ENCODE assay signal across 20 cellular contexts in the genomic region with DNA sequence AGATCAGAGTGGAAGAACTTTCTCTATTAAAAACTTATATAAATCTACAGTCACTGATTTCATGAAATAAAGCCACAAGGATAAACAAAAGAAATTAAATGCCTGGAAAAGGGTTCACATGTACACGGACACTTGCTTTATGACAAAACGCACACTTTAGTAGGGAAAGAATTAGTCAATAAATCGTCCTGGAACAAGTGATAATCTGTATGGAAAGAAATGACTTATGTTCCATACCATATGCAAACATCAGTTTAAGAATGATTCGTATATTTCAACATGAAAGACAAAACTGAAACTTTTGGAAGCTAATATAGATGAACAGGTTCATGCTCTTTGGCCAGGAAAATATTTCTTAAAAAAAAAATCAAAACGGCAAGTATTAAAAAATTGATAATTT. TPM values are rescaled to one million over a fixed set of nuclear protein-coding genes. Genes with fewer than 3 reads are reported as not detected.
DNase-seq lines count a peak whose midpoint lies in the region; ATAC-seq and TF ChIP-seq lines count a peak whose summit lies in the region.
"Had no signal": no experiment of that assay in that cellular context is flagged by ENCODE, and none has a peak within 500 bp of the region (broad histone marks: within the 10 kb centered on the region; RNA-seq: fewer than 3 reads in every experiment).

No MANE protein-coding gene starts in this region.

- ATAC-seq in stimulated activated naive CD8-positive, alpha-beta T cell treated with anti-CD3 and anti-CD28 coated beads, Interleukin-15, Interleukin-2, amounts not matched to agents 100 U/mL and 50 U/mL, for 24 hours, result peak; percentile 72
- ATAC-seq in stimulated activated naive CD8-positive, alpha-beta T cell treated with anti-CD3 and anti-CD28 coated beads, Interleukin-15, amount 100 ng/mL, for 72 hours, result no peak
- ATAC-seq in SK-N-SH treated with all-trans-retinoic acid at 6 μM for 48 hours, result no peak

- H3K4me1 Mint-ChIP-seq in stimulated activated naive CD8-positive, alpha-beta T cell treated with anti-CD3 and anti-CD28 coated beads, Interleukin-15, amount 100 ng/mL, for 72 hours, result peaks cover 63% of the 10 kb centered on the region
- peaks cover 23% of the 10 kb centered on the region for H3K4me1 Mint-ChIP-seq in activated T-helper 2 cell treated with anti-CD3 and anti-CD28 coated beads, Interferon-gamma antibody, Interleukin-2, Interleukin-4, amounts not matched to agents 10 μg/mL and 5 μg/mL and 100 μg/mL, durations not matched to agents 14 hours and 24 hours and 36 hours (ENCODE audit: low read depth)
- H3K4me1 Mint-ChIP-seq in glutamatergic neuron (ENCODE audit: low read depth, unreplicated experiment), result peaks cover 33% of the 10 kb centered on the region
- peaks cover 74% of the 10 kb centered on the region for H3K4me1 Mint-ChIP-seq in stimulated activated naive CD8-positive, alpha-beta T cell treated with anti-CD3 and anti-CD28 coated beads, Interleukin-15, Interleukin-2, amounts not matched to agents 100 ng/mL and 50 ng/mL, for 24 hours (ENCODE audit: low read depth)

- H3K27me3 Mint-ChIP-seq in stimulated activated naive CD8-positive, alpha-beta T cell treated with anti-CD3 and anti-CD28 coated beads, Interleukin-15, amount 100 ng/mL, for 72 hours, result no peaks in the 10 kb centered on the region
- no peaks in the 10 kb centered on the region for H3K27me3 Mint-ChIP-seq in activated T-helper 2 cell treated with anti-CD3 and anti-CD28 coated beads, Interferon-gamma antibody, Interleukin-2, Interleukin-4, amounts not matched to agents 10 μg/mL and 5 μg/mL and 100 μg/mL, durations not matched to agents 14 hours and 24 hours and 36 hours (ENCODE audit: low read depth)
- no peaks in the 10 kb centered on the region for H3K27me3 Mint-ChIP-seq in glutamatergic neuron (ENCODE audit: unreplicated experiment)
- no peaks in the 10 kb centered on the region for H3K27me3 Mint-ChIP-seq in stimulated activated naive CD8-positive, alpha-beta T cell treated with anti-CD3 and anti-CD28 coated beads, Interleukin-15, Interleukin-2, amounts not matched to agents 100 ng/mL and 50 ng/mL, for 24 hours
- H3K27me3 Mint-ChIP-seq: CD4-positive, alpha-beta memory T cell; central memory CD8-positive, alpha-beta T cell had no signal

- no peak overlapping the region for H3K4me3 Mint-ChIP-seq in stimulated activated naive CD8-positive, alpha-beta T cell treated with anti-CD3 and anti-CD28 coated beads, Interleukin-15, amount 100 ng/mL, for 72 hours
- no peak overlapping the region for H3K4me3 Mint-ChIP-seq in activated T-helper 2 cell treated with anti-CD3 and anti-CD28 coated beads, Interferon-gamma antibody, Interleukin-2, Interleukin-4, amounts not matched to agents 10 μg/mL and 5 μg/mL and 100 μg/mL, durations not matched to agents 14 hours and 24 hours and 36 hours (ENCODE audit: low read depth)
- no peak overlapping the region for H3K4me3 Mint-ChIP-seq in glutamatergic neuron (ENCODE audit: unreplicated experiment)
- peak overlapping the region; percentile 10 for H3K4me3 Mint-ChIP-seq in stimulated activated naive CD8-positive, alpha-beta T cell treated with anti-CD3 and anti-CD28 coated beads, Interleukin-15, Interleukin-2, amounts not matched to agents 100 ng/mL and 50 ng/mL, for 24 hours
- H3K4me3 Mint-ChIP-seq: CD4-positive, alpha-beta memory T cell; central memory CD8-positive, alpha-beta T cell had no signal

- no peak overlapping the region for H3K27ac Mint-ChIP-seq in stimulated activated naive CD8-positive, alpha-beta T cell treated with anti-CD3 and anti-CD28 coated beads, Interleukin-15, amount 100 ng/mL, for 72 hours
- peak overlapping the region; percentile 69 for H3K27ac Mint-ChIP-seq in activated T-helper 2 cell treated with anti-CD3 and anti-CD28 coated beads, Interferon-gamma antibody, Interleukin-2, Interleukin-4, amounts not matched to agents 10 μg/mL and 5 μg/mL and 100 μg/mL, durations not matched to agents 14 hours and 24 hours and 36 hours
- peak overlapping the region; percentile 78 for H3K27ac Mint-ChIP-seq in glutamatergic neuron (ENCODE audit: unreplicated experiment)
- H3K27ac Mint-ChIP-seq in stimulated activated naive CD8-positive, alpha-beta T cell treated with anti-CD3 and anti-CD28 coated beads, Interleukin-15, Interleukin-2, amounts not matched to agents 100 ng/mL and 50 ng/mL, for 24 hours, result peak overlapping the region; percentile 94
- H3K27ac Mint-ChIP-seq: CD4-positive, alpha-beta memory T cell had no signal

- H3K9me3 Mint-ChIP-seq in stimulated activated naive CD8-positive, alpha-beta T cell treated with anti-CD3 and anti-CD28 coated beads, Interleukin-15, amount 100 ng/mL, for 72 hours, result no peaks in the 10 kb centered on the region
- H3K9me3 Mint-ChIP-seq in activated T-helper 2 cell treated with anti-CD3 and anti-CD28 coated beads, Interferon-gamma antibody, Interleukin-2, Interleukin-4, amounts not matched to agents 10 μg/mL and 5 μg/mL and 100 μg/mL, durations not matched to agents 14 hours and 24 hours and 36 hours, result no peaks in the 10 kb centered on the region
- peaks cover 5% of the 10 kb centered on the region for H3K9me3 Mint-ChIP-seq in glutamatergic neuron (ENCODE audit: unreplicated experiment)
- peaks cover 13% of the 10 kb centered on the region for H3K9me3 Mint-ChIP-seq in stimulated activated naive CD8-positive, alpha-beta T cell treated with anti-CD3 and anti-CD28 coated beads, Interleukin-15, Interleukin-2, amounts not matched to agents 100 ng/mL and 50 ng/mL, for 24 hours
- H3K9me3 Mint-ChIP-seq: CD4-positive, alpha-beta memory T cell; central memory CD8-positive, alpha-beta T cell had no signal

- peaks cover 44% of the 10 kb centered on the region for H3K36me3 Mint-ChIP-seq in activated T-helper 2 cell treated with anti-CD3 and anti-CD28 coated beads, Interferon-gamma antibody, Interleukin-2, Interleukin-4, amounts not matched to agents 10 μg/mL and 5 μg/mL and 100 μg/mL, durations not matched to agents 14 hours and 24 hours and 36 hours (ENCODE audit: low read depth)
- H3K36me3 Mint-ChIP-seq in glutamatergic neuron (ENCODE audit: unreplicated experiment), result peaks cover 7% of the 10 kb centered on the region
- peaks cover 60% of the 10 kb centered on the region for H3K36me3 Mint-ChIP-seq in stimulated activated naive CD8-positive, alpha-beta T cell treated with anti-CD3 and anti-CD28 coated beads, Interleukin-15, Interleukin-2, amounts not matched to agents 100 ng/mL and 50 ng/mL, for 24 hours (ENCODE audit: low read depth)

- TF ChIP-seq CTCF in glutamatergic neuron (IDR thresholded peaks at IDR 0.05; ENCODE audit: partially characterized antibody, unreplicated experiment), result no peak

- no peak for DNase-seq in stimulated activated naive CD8-positive, alpha-beta T cell treated with anti-CD3 and anti-CD28 coated beads, Interleukin-15, Interleukin-2, amounts not matched to agents 100 U/mL and 50 U/mL, for 24 hours
- no peak for DNase-seq in stimulated activated naive CD8-positive, alpha-beta T cell treated with anti-CD3 and anti-CD28 coated beads, Interleukin-15, amount 100 ng/mL, for 72 hours
- DNase-seq in activated T-helper 2 cell treated with anti-CD3 and anti-CD28 coated beads, Interferon-gamma antibody, Interleukin-2, Interleukin-4, amounts not matched to agents 10 μg/mL and 5 μg/mL and 100 μg/mL, durations not matched to agents 14 hours and 24 hours and 36 hours (ENCODE audit: low spot score), result no peak
- DNase-seq in glutamatergic neuron, result no peak
- DNase-seq in activated CD8-positive, alpha-beta memory T cell treated with anti-CD3 and anti-CD28 coated beads for 24 hours, result no peak
- no peak for DNase-seq in COLO829 (ENCODE audit: low spot score)
- DNase-seq: activated gamma-delta T cell; CD4-positive, alpha-beta memory T cell; DMS153; dorsolateral prefrontal cortex; foreskin melanocyte; KBM-7; lower lobe of right lung; MV-4-11; stimulated activated naive CD4-positive, alpha-beta T cell treated with Interleukin-2 at 50 U/mL for 16 hours; SW 1271; transverse colon had no signal

- intact Hi-C loops in activated T-helper 2 cell treated with anti-CD3 and anti-CD28 coated beads, Interferon-gamma antibody, Interleukin-2, Interleukin-4, amounts not matched to agents 10 μg/mL and 5 μg/mL and 100 μg/mL, durations not matched to agents 14 hours and 24 hours and 36 hours (cut with micrococcal nuclease), result no loop called here

TF ChIP-seq in SK-N-SH treated with all-trans-retinoic acid at 6 μM for 48 hours, 23 proteins besides CTCF, POLR2A, EP300 and RAD21:
- no peak for TF ChIP-seq ZNF565 (CRISPR knock-in tag; conservative IDR thresholded peaks at IDR 0.05; ENCODE audit: low read depth)
- TF ChIP-seq PPARA (CRISPR knock-in tag; IDR thresholded peaks at IDR 0.05; ENCODE audit: borderline replicate concordance), result no peak
- TF ChIP-seq, protein P1, sequence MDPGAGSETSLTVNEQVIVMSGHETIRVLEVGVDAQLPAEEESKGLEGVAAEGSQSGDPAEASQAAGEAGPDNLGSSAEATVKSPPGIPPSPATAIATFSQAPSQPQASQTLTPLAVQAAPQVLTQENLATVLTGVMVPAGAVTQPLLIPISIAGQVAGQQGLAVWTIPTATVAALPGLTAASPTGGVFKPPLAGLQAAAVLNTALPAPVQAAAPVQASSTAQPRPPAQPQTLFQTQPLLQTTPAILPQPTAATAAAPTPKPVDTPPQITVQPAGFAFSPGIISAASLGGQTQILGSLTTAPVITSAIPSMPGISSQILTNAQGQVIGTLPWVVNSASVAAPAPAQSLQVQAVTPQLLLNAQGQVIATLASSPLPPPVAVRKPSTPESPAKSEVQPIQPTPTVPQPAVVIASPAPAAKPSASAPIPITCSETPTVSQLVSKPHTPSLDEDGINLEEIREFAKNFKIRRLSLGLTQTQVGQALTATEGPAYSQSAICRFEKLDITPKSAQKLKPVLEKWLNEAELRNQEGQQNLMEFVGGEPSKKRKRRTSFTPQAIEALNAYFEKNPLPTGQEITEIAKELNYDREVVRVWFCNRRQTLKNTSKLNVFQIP (CRISPR knock-in tag; IDR thresholded peaks at IDR 0.05; ENCODE audit: borderline replicate concordance, low read depth), result no peak
- TF ChIP-seq, protein P2, sequence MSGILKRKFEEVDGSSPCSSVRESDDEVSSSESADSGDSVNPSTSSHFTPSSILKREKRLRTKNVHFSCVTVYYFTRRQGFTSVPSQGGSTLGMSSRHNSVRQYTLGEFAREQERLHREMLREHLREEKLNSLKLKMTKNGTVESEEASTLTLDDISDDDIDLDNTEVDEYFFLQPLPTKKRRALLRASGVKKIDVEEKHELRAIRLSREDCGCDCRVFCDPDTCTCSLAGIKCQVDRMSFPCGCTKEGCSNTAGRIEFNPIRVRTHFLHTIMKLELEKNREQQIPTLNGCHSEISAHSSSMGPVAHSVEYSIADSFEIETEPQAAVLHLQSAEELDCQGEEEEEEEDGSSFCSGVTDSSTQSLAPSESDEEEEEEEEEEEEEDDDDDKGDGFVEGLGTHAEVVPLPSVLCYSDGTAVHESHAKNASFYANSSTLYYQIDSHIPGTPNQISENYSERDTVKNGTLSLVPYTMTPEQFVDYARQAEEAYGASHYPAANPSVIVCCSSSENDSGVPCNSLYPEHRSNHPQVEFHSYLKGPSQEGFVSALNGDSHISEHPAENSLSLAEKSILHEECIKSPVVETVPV (CRISPR knock-in tag; IDR thresholded peaks at IDR 0.05), result no peak
- no peak for TF ChIP-seq CSDC2 (CRISPR knock-in tag; IDR thresholded peaks at IDR 0.05)

RNA-seq across cellular contexts. Expression of gene MEF2A, which starts 40.2 kb away (rescaled TPM):
- 20.9 and 23.4 TPM in 2 replicates for total RNA-seq in activated T-helper 2 cell treated with anti-CD3 and anti-CD28 coated beads, Interferon-gamma antibody, Interleukin-2, Interleukin-4, amounts not matched to agents 10 μg/mL and 5 μg/mL and 100 μg/mL, durations not matched to agents 14 hours and 24 hours and 36 hours
- total RNA-seq in glutamatergic neuron (ENCODE audit: unreplicated experiment), result 49.5 TPM

Comparison
In these comparisons a context has a peak if more than half of its experiments do, and no peak if none do; other contexts are left out.
1. H3K27ac Mint-ChIP-seq: peak in activated T-helper 2 cell treated with anti-CD3 and anti-CD28 coated beads, Interferon-gamma antibody, Interleukin-2, Interleukin-4, amounts not matched to agents 10 μg/mL and 5 μg/mL and 100 μg/mL, durations not matched to agents 14 hours and 24 hours and 36 hours (single experiment), glutamatergic neuron (single experiment) and stimulated activated naive CD8-positive, alpha-beta T cell treated with anti-CD3 and anti-CD28 coated beads, Interleukin-15, Interleukin-2, amounts not matched to agents 100 ng/mL and 50 ng/mL, for 24 hours (single experiment); none in stimulated activated naive CD8-positive, alpha-beta T cell treated with anti-CD3 and anti-CD28 coated beads, Interleukin-15, amount 100 ng/mL, for 72 hours (0 of 2).